Comparison of ENCODE assay signal across 1 cellular context in genomic region chr4:38866973-38867477, GRCh38.
TF ChIP-seq lines count a peak whose summit lies in the region.

No MANE protein-coding gene starts in this region.

TF ChIP-seq in SK-N-SH, 30 proteins besides CTCF, POLR2A, EP300 and RAD21 (continued from another document):
- TF ChIP-seq USF2 (IDR thresholded peaks at IDR 0.05; ENCODE audit: borderline replicate concordance, low read depth, low read length) (no peak), PBX3 (IDR thresholded peaks at IDR 0.05) (no peak), EZH2phosphoT487 (IDR thresholded peaks at IDR 0.05; ENCODE audit: borderline replicate concordance, low read depth) (no peak), FOXJ3 (CRISPR knock-in tag; IDR thresholded peaks at IDR 0.05) (no peak), YY1 (IDR thresholded peaks at IDR 0.05; ENCODE audit: low read depth) (no peak), MEF2A (IDR thresholded peaks at IDR 0.05; ENCODE audit: borderline replicate concordance, low read depth) (no peak), GATA2 (CRISPR knock-in tag; IDR thresholded peaks at IDR 0.05) (no peak), USF1 (IDR thresholded peaks at IDR 0.05; ENCODE audit: borderline replicate concordance, low read depth) (no peak), ZBTB33 (IDR thresholded peaks at IDR 0.05; ENCODE audit: borderline replicate concordance, low read depth) (no peak), MXI1 (IDR thresholded peaks at IDR 0.05; ENCODE audit: low read depth, low read length) (no peak), CHD2 (IDR thresholded peaks at IDR 0.05; ENCODE audit: low read length, partially characterized antibody) (no peak), SIN3A (IDR thresholded peaks at IDR 0.05; ENCODE audit: borderline replicate concordance, low read depth, low read length) (no peak), TCF12 (IDR thresholded peaks at IDR 0.05) (no peak), ELF1 (IDR thresholded peaks at IDR 0.05) (no peak)
